In genomic region chr1:110344152-110344551, GRCh38 we compare ENCODE assay signal across 12 cellular contexts. TPM values are rescaled to one million over a fixed set of nuclear protein-coding genes. Genes with fewer than 3 reads are reported as not detected.
DNase-seq lines count a peak whose midpoint lies in the region; ATAC-seq, FAIRE-seq and TF ChIP-seq lines count a peak whose summit lies in the region.
"Had no signal": no experiment of that assay in that cellular context is flagged by ENCODE, and none has a peak within 500 bp of the region (broad histone marks: within the 10 kb centered on the region; RNA-seq: fewer than 3 reads in every experiment).

No MANE protein-coding gene starts in this region.

- no peak overlapping the region for H3K56ac ChIP-seq in IMR-90 (ENCODE audit: extremely low read depth, insufficient read depth, low read length)

- no peak overlapping the region for H3K14ac ChIP-seq in IMR-90 (replicated peaks; ENCODE audit: low read depth, low read length)

- POLR2A ChIA-PET in CD8-positive, alpha-beta memory T cell (lab: Charles Lee), result no interaction called here
- POLR2A ChIA-PET in IMR-90 (lab: Charles Lee; ENCODE audit: unreplicated experiment), result no interaction called here

- no peak overlapping the region for H3K4ac ChIP-seq in IMR-90 (ENCODE audit: low read depth, low read length)

- no peaks in the 10 kb centered on the region for H3K9me3 Mint-ChIP-seq in CD8-positive, alpha-beta memory T cell
- H3K9me3 Mint-ChIP-seq in astrocyte (ENCODE audit: unreplicated experiment) (no peaks in the 10 kb centered on the region), nephron progenitor cell (no peaks in the 10 kb centered on the region)
- H3K9me3 Mint-ChIP-seq in natural killer cell treated with Interleukin-12 subunit alpha and Interleukin-12 subunit beta and Interleukin-15 and Interleukin-18, amount 100 ng/mL, for 72 hours, result no peaks in the 10 kb centered on the region

- no peak overlapping the region for H4K8ac ChIP-seq in IMR-90 (ENCODE audit: low read depth in 2 of 2, low read length in 2 of 2)

- H3K23ac ChIP-seq in IMR-90 (ENCODE audit: low read depth, low read length), result no peak overlapping the region

- H2BK15ac ChIP-seq in IMR-90 (ENCODE audit: low read depth, low read length), result no peak overlapping the region

- peaks cover 4% of the 10 kb centered on the region for H3K36me3 ChIP-seq in CD8-positive, alpha-beta memory T cell (ENCODE audit: insufficient read depth, low read length)
- peaks cover 27% of the 10 kb centered on the region for H3K36me3 ChIP-seq in IMR-90 (ENCODE audit: control insufficient read depth, insufficient read depth, low read length)
- H3K36me3 ChIP-seq in astrocyte (ENCODE audit: insufficient read depth, low read length), result peaks cover 20% of the 10 kb centered on the region

- no peak for TF ChIP-seq CTCF in IMR-90 (conservative IDR thresholded peaks at IDR 0.05; ENCODE audit: low read depth, low read length)
- no peak for TF ChIP-seq CTCF in astrocyte (IDR thresholded peaks at IDR 0.05; ENCODE audit: insufficient read depth, low read depth, low read length)
- TF ChIP-seq CTCF in nephron progenitor cell (IDR thresholded peaks at IDR 0.05), result no peak

- no peak for TF ChIP-seq POLR2A in IMR-90 (IDR thresholded peaks at IDR 0.05; ENCODE audit: low read depth, low read length)

- H2AK5ac ChIP-seq in IMR-90 (ENCODE audit: low read depth, low read length), result no peak overlapping the region

- no peak overlapping the region for H3K4me3 ChIP-seq in CD8-positive, alpha-beta memory T cell (ENCODE audit: low read length)
- H3K4me3 ChIP-seq in IMR-90 (ENCODE audit: insufficient read depth, low read depth, low read length), result no peak overlapping the region
- H3K4me3 ChIP-seq in astrocyte (ENCODE audit: insufficient read depth, low read depth, low read length), result no peak overlapping the region
- H3K4me3 ChIP-seq: lung had no signal

- intact Hi-C loops in IMR-90 (cut with micrococcal nuclease), result no loop called here

- peak overlapping the region in 6 of 8 donors; percentile 13 to 86 (median 44) for H3K27ac Mint-ChIP-seq in CD8-positive, alpha-beta memory T cell
- H3K27ac Mint-ChIP-seq in astrocyte (ENCODE audit: unreplicated experiment), result no peak overlapping the region
- H3K27ac Mint-ChIP-seq in natural killer cell treated with Interleukin-12 subunit alpha and Interleukin-12 subunit beta and Interleukin-15 and Interleukin-18, amount 100 ng/mL, for 72 hours, result peak overlapping the region; percentile 57 to 73
- H3K27ac Mint-ChIP-seq in nephron progenitor cell, result no peak overlapping the region

- H4K20me1 ChIP-seq in IMR-90 (ENCODE audit: insufficient read depth, low read length) (peaks cover 42% of the 10 kb centered on the region), astrocyte (ENCODE audit: insufficient read depth, low read length) (peaks cover 79% of the 10 kb centered on the region)

- no peak overlapping the region for H2BK120ac ChIP-seq in IMR-90 (ENCODE audit: low read depth, low read length)

- H3K79me1 ChIP-seq in IMR-90 (ENCODE audit: low read depth in 1 of 2, low read length in 2 of 2), result peaks cover 14 to 44% of the 10 kb centered on the region in 2 experiments

- no peak for FAIRE-seq in astrocyte (lab: Jason Lieb, UNC)

- in situ Hi-C loops in IMR-90 (cut with MboI; ENCODE audit: low sequenced_read_pairs), result loop anchor here (5.0 kb wide), 1 partner anchor 58 kb away; no protein-coding TSS in a partner anchor

- ATAC-seq in IMR-90 (ENCODE audit: low read depth), result no peak
- no peak for ATAC-seq in natural killer cell treated with Interleukin-12 subunit alpha and Interleukin-12 subunit beta and Interleukin-15 and Interleukin-18, amount 100 ng/mL, for 72 hours
- no peak for ATAC-seq in GM21423 (IDR thresholded peaks at IDR 0.05; ENCODE audit: unreplicated experiment)

- H2BK20ac ChIP-seq in IMR-90 (ENCODE audit: low read depth, low read length), result no peak overlapping the region

- no peak for TF ChIP-seq RAD21 in IMR-90 (IDR thresholded peaks at IDR 0.05; ENCODE audit: low read length)

- H4K5ac ChIP-seq in IMR-90 (ENCODE audit: low read depth, low read length), result no peak overlapping the region

- no TSS peak for BruUV-seq in IMR-90 (replicated peaks; lab: Mats Ljungman, UMichigan)

- no peaks in the 10 kb centered on the region for H3K9me3 ChIP-seq in CD8-positive, alpha-beta memory T cell (ENCODE audit: low read length)
- H3K9me3 ChIP-seq in IMR-90 (ENCODE audit: control insufficient read depth, insufficient read depth, low read length) (no peaks in the 10 kb centered on the region), astrocyte (ENCODE audit: insufficient read depth, low read depth, low read length) (no peaks in the 10 kb centered on the region)

- dilution Hi-C loops in IMR-90 (cut with HindIII; ENCODE audit: low sequenced_read_pairs, unreplicated experiment), result no loop called here

- H3K9ac ChIP-seq in IMR-90 (ENCODE audit: low read depth, low read length) (no peak overlapping the region), astrocyte (ENCODE audit: low read length) (peak overlapping the region; percentile 1)

- no peak overlapping the region for H3K27ac ChIP-seq in CD8-positive, alpha-beta memory T cell (ENCODE audit: low read depth, low read length)
- H3K27ac ChIP-seq in IMR-90 (ENCODE audit: insufficient read depth, low read length) (no peak overlapping the region), astrocyte (ENCODE audit: low read depth, low read length) (no peak overlapping the region)

- H3K18ac ChIP-seq in IMR-90 (ENCODE audit: low read depth, low read length), result no peak overlapping the region

- no peak overlapping the region for H2AK9ac ChIP-seq in IMR-90 (replicated peaks; ENCODE audit: low read depth, low read length, poor library complexity)

- WGBS in IMR-90 (ENCODE audit: extremely low coverage in 2 of 2, insufficient read length in 1 of 2), 2 experiments, result no CpG with 5 or more reads among the region's 3 CpGs

- H3K27me3 Mint-ChIP-seq in CD8-positive, alpha-beta memory T cell, result no peaks in the 10 kb centered on the region
- H3K27me3 Mint-ChIP-seq in astrocyte (ENCODE audit: low read depth, unreplicated experiment) (no peaks in the 10 kb centered on the region), nephron progenitor cell (ENCODE audit: low read depth, poor library complexity) (no peaks in the 10 kb centered on the region)
- H3K27me3 Mint-ChIP-seq in natural killer cell treated with Interleukin-12 subunit alpha and Interleukin-12 subunit beta and Interleukin-15 and Interleukin-18, amount 100 ng/mL, for 72 hours, result no peaks in the 10 kb centered on the region

- H3K79me2 ChIP-seq in astrocyte (ENCODE audit: insufficient read depth, low read length), result peaks cover 99% of the 10 kb centered on the region

- DNase-seq in CD8-positive, alpha-beta memory T cell, result no peak
- DNase-seq in IMR-90 (no peak), astrocyte (ENCODE audit: low read depth) (no peak), GF-D8 (lab: John Stamatoyannopoulos, UW) (no peak), NCI-H1092 (lab: John Stamatoyannopoulos, UW) (no peak), nephron progenitor cell (no peak)
- DNase-seq in natural killer cell treated with Interleukin-12 subunit alpha and Interleukin-12 subunit beta and Interleukin-15 and Interleukin-18, amount 100 ng/mL, for 72 hours (ENCODE audit: low spot score), result no peak
- DNase-seq: NCI-H187, retina, T-helper 9 cell had no signal

- peaks cover 90 to 96% (median 94%) of the 10 kb centered on the region in 3 donors for H3K4me1 Mint-ChIP-seq in CD8-positive, alpha-beta memory T cell
- H3K4me1 Mint-ChIP-seq in astrocyte (ENCODE audit: low read depth, unreplicated experiment) (peaks cover 44% of the 10 kb centered on the region), nephron progenitor cell (peaks cover 91% of the 10 kb centered on the region)
- peaks cover 67 to 85% of the 10 kb centered on the region in 2 donors for H3K4me1 Mint-ChIP-seq in natural killer cell treated with Interleukin-12 subunit alpha and Interleukin-12 subunit beta and Interleukin-15 and Interleukin-18, amount 100 ng/mL, for 72 hours (ENCODE audit: low read depth in 2 of 2)

- peak overlapping the region in 1 of 7 donors; percentile 77 for H3K4me3 Mint-ChIP-seq in CD8-positive, alpha-beta memory T cell
- no peak overlapping the region for H3K4me3 Mint-ChIP-seq in astrocyte (ENCODE audit: unreplicated experiment)
- H3K4me3 Mint-ChIP-seq in natural killer cell treated with Interleukin-12 subunit alpha and Interleukin-12 subunit beta and Interleukin-15 and Interleukin-18, amount 100 ng/mL, for 72 hours, result no peak overlapping the region
- no peak overlapping the region for H3K4me3 Mint-ChIP-seq in nephron progenitor cell

- H3K4me2 ChIP-seq in IMR-90 (ENCODE audit: low read depth, low read length) (peak overlapping the region; percentile 10), astrocyte (ENCODE audit: low read length) (peak overlapping the region; percentile 90)

- H3K36me3 Mint-ChIP-seq in CD8-positive, alpha-beta memory T cell, result peaks cover 9 to 36% (median 12%) of the 10 kb centered on the region in 3 donors
- H3K36me3 Mint-ChIP-seq in astrocyte (ENCODE audit: low read depth, unreplicated experiment) (peaks cover 16% of the 10 kb centered on the region), nephron progenitor cell (ENCODE audit: low read depth) (peaks cover 57% of the 10 kb centered on the region)
- peaks cover 56% of the 10 kb centered on the region for H3K36me3 Mint-ChIP-seq in natural killer cell treated with Interleukin-12 subunit alpha and Interleukin-12 subunit beta and Interleukin-15 and Interleukin-18, amount 100 ng/mL, for 72 hours

- CTCF ChIA-PET in CD8-positive, alpha-beta memory T cell (lab: Charles Lee), result interaction anchor here (1.0 kb wide), 1 partner anchor 137 kb away, joined by 4 read pairs; no protein-coding TSS in a partner anchor
- CTCF ChIA-PET in IMR-90 (lab: Yijun Ruan, JAX), result interaction anchor here (1.3 kb wide), 1 partner anchor 49 kb away, joined by 4 read pairs; no protein-coding TSS in a partner anchor

- H3K9me1 ChIP-seq in IMR-90 (ENCODE audit: insufficient read depth, low read length), result peaks cover 20% of the 10 kb centered on the region

- H2BK5ac ChIP-seq in IMR-90 (ENCODE audit: low read depth, low read length, poor library complexity, severe bottlenecking), result no peak overlapping the region

- H3K4me1 ChIP-seq in CD8-positive, alpha-beta memory T cell (ENCODE audit: insufficient read depth, low read length), result peaks cover 74% of the 10 kb centered on the region
- H3K4me1 ChIP-seq in IMR-90 (ENCODE audit: control insufficient read depth, insufficient read depth, low read length) (peaks cover 27% of the 10 kb centered on the region), astrocyte (ENCODE audit: insufficient read depth, low read length) (peaks cover 40% of the 10 kb centered on the region)

- no peaks in the 10 kb centered on the region for H3K27me3 ChIP-seq in CD8-positive, alpha-beta memory T cell (ENCODE audit: insufficient read depth, low read length, poor library complexity, severe bottlenecking)
- H3K27me3 ChIP-seq in IMR-90 (ENCODE audit: control insufficient read depth, insufficient read depth, low read length) (no peaks in the 10 kb centered on the region), astrocyte (ENCODE audit: insufficient read depth, low read length) (no peaks in the 10 kb centered on the region)

- no peak overlapping the region for H4K91ac ChIP-seq in IMR-90 (ENCODE audit: insufficient read depth, low read depth, low read length)

- no peak overlapping the region for H2AFZ ChIP-seq in IMR-90 (replicated peaks; ENCODE audit: low read length, poor library complexity)
- H2AFZ ChIP-seq in astrocyte (ENCODE audit: low read depth, low read length), result no peak overlapping the region

RNA-seq across cellular contexts. Expression of gene RBM15, which starts 5.0 kb away (rescaled TPM):
- 10 to 100 TPM; 53.9 to 54.0 TPM for total RNA-seq in CD8-positive, alpha-beta memory T cell
- 10.7 TPM for polyA plus RNA-seq in CD8-positive, alpha-beta memory T cell
- total RNA-seq in IMR-90 (2012; rRNA removed), result 31.7 and 32.2 TPM in 2 replicates
- polyA plus RNA-seq in IMR-90 (2012; rRNA removed), result 6.2 and 6.3 TPM in 2 replicates
- 3.9 and 4.2 TPM in 2 replicates for polyA plus RNA-seq in IMR-90 (2012; cell fraction: cytosol; rRNA removed)
- polyA plus RNA-seq in IMR-90 (2012; cell fraction: nucleus; rRNA removed; ENCODE audit: low replicate concordance), result 6.3 and 7.4 TPM in 2 replicates
- total RNA-seq in astrocyte, result 20.4 and 21.1 TPM in 2 replicates
- total RNA-seq in natural killer cell treated with Interleukin-12 subunit alpha and Interleukin-12 subunit beta and Interleukin-15 and Interleukin-18, amount 100 ng/mL, for 72 hours, result 10 to 100 TPM; 60.2 to 97.9 TPM

RNA-seq across cellular contexts. Expression of gene SLC16A4, which starts 46.7 kb away (rescaled TPM):
- under 1 TPM; 0.09 to 0.13 TPM for total RNA-seq in CD8-positive, alpha-beta memory T cell
- polyA plus RNA-seq in CD8-positive, alpha-beta memory T cell, result 0.49 TPM
- total RNA-seq in IMR-90 (2012; rRNA removed), result 65.2 and 73.0 TPM in 2 replicates
- 20.8 and 27.7 TPM in 2 replicates for polyA plus RNA-seq in IMR-90 (2012; rRNA removed)
- polyA plus RNA-seq in IMR-90 (2012; cell fraction: cytosol; rRNA removed), result 8.6 and 10.3 TPM in 2 replicates
- polyA plus RNA-seq in IMR-90 (2012; cell fraction: nucleus; rRNA removed; ENCODE audit: low replicate concordance), result 2.4 and 16.3 TPM in 2 replicates
- total RNA-seq in astrocyte, result 14.1 and 14.8 TPM in 2 replicates
- under 1 TPM in 1 of 2 donors, not detected in 1; 0.48 TPM for total RNA-seq in natural killer cell treated with Interleukin-12 subunit alpha and Interleukin-12 subunit beta and Interleukin-15 and Interleukin-18, amount 100 ng/mL, for 72 hours

Comparison
In these comparisons a context has a peak if more than half of its experiments do, and no peak if none do; other contexts are left out.
1. H3K27ac Mint-ChIP-seq: peak in CD8-positive, alpha-beta memory T cell (6 of 8) and natural killer cell treated with Interleukin-12 subunit alpha and Interleukin-12 subunit beta and Interleukin-15 and Interleukin-18, amount 100 ng/mL, for 72 hours (2 of 2); none in astrocyte (single experiment) and nephron progenitor cell (single experiment).
2. RNA of gene SLC16A4, which starts 46.7 kb away (total RNA-seq): 65.2 to 73.0 TPM in IMR-90 and 14.1 to 14.8 TPM in astrocyte; 0.48 TPM in natural killer cell treated with Interleukin-12 subunit alpha and Interleukin-12 subunit beta and Interleukin-15 and Interleukin-18, amount 100 ng/mL, for 72 hours and 0.09 to 0.13 TPM in CD8-positive, alpha-beta memory T cell; every median in the first group is over 10 times any median in the second.